26 cellular contexts compared by ENCODE assay signal in genomic region chr14:104169765-104170113, GRCh38. TPM values are rescaled to one million over a fixed set of nuclear protein-coding genes. Genes with fewer than 3 reads are reported as not detected.
DNase-seq lines count a peak whose midpoint lies in the region; ATAC-seq lines count a peak whose summit lies in the region.
"Had no signal": no experiment of that assay in that cellular context is flagged by ENCODE, and none has a peak within 500 bp of the region (broad histone marks: within the 10 kb centered on the region; RNA-seq: fewer than 3 reads in every experiment).

No MANE protein-coding gene starts in this region.

- no peaks in the 10 kb centered on the region for H3K27me3 ChIP-seq in right cardiac atrium (ENCODE audit: control insufficient read depth, insufficient read depth)
- H3K27me3 ChIP-seq: upper lobe of left lung had no signal

- no peak overlapping the region for H3K4me3 ChIP-seq in right cardiac atrium (ENCODE audit: low read length)
- H3K4me3 ChIP-seq: coronary artery, upper lobe of left lung had no signal

- H3K27ac ChIP-seq in right cardiac atrium (ENCODE audit: low read length) = no peak overlapping the region
- H3K27ac ChIP-seq: 22Rv1, coronary artery, upper lobe of left lung had no signal

- intact Hi-C loops in right cardiac atrium (cut with DNase I) = no loop called here

- 42% methylated on average over 9 of the region's 9 CpGs for WGBS in right cardiac atrium

- H3K9me3 ChIP-seq in right cardiac atrium (ENCODE audit: control insufficient read depth, low read length) = no peaks in the 10 kb centered on the region
- H3K9me3 ChIP-seq: upper lobe of left lung had no signal

- no peaks in the 10 kb centered on the region for H3K4me1 ChIP-seq in right cardiac atrium (ENCODE audit: control insufficient read depth, insufficient read depth, low read length)

- peak in 2 of 3 experiments; percentile 45 to 69 for DNase-seq in NCI-H1417 (lab: John Stamatoyannopoulos, UW)
- no peak for DNase-seq in NCI-H1417 treated with DMSO at 0.1 percent for 48 hours (lab: John Stamatoyannopoulos, UW)
- peak; percentile 94 for DNase-seq in NCI-H2227 treated with DMSO at 0.1 percent for 48 hours (lab: John Stamatoyannopoulos, UW)
- peak in 2 of 3 donors; percentile 61 to 81 for DNase-seq in right cardiac atrium
- DNase-seq in retina = peak; percentile 56
- no peak for DNase-seq in NCI-H510A treated with DMSO at 0.1 percent for 48 hours (lab: John Stamatoyannopoulos, UW)
- no peak for DNase-seq in NCI-H526 treated with DMSO at 0.1 percent for 48 hours (lab: John Stamatoyannopoulos, UW)
- no peak for DNase-seq in OCI-M1 (lab: John Stamatoyannopoulos, UW)
- DNase-seq: activated CD4-positive, alpha-beta T cell treated with anti-CD3 and anti-CD28 coated beads, Interleukin-2, amount 50 U/mL, for 48 hours; activated CD4-positive, CD25-positive, alpha-beta regulatory T cell treated with anti-CD3 and anti-CD28 coated beads, Interleukin-2, amount 50 U/mL, for 72 hours; activated gamma-delta T cell treated with Interleukin-2 at 50 U/mL for 16 hours; activated naive CD8-positive, alpha-beta T cell treated with anti-CD3 and anti-CD28 coated beads, Interleukin-2, amount 10 ng/mL, durations not matched to agents 7 days and 5 days; activated T-cell treated with anti-CD3 and anti-CD28 coated beads, Interleukin-2, amount 50 U/mL, for 48 hours; aorta; effector memory CD4-positive, alpha-beta T cell; erythroblast; islet precursor cell; NCI-H1694; NCI-H524; T-helper 17 cell; upper lobe of left lung had no signal

- ATAC-seq in right cardiac atrium = peak; percentile 17 to 74
- ATAC-seq: stimulated activated memory B cell treated with anti-CD40 and anti-IgM and Interleukin-4, amounts not matched to agents 10 μg/mL and 1 μg/mL and 100 μg/mL, for 72 hours; T-helper 17 cell had no signal

RNA-seq across cellular contexts. Expression of gene KIF26A, which starts 31.4 kb away (rescaled TPM):
- 10 to 100 TPM in 2 of 4 donors, 1 to 10 TPM in 2; 7.9 to 10.6 (median 9.9) TPM for total RNA-seq in right cardiac atrium
- 7.1 TPM for polyA plus RNA-seq in right cardiac atrium
- total RNA-seq: myocyte had no signal
- polyA plus RNA-seq: IgD-negative memory B cell had no signal

Comparison
In these comparisons a context has a peak if more than half of its experiments do, and no peak if none do; other contexts are left out.
1. DNase-seq: peak in NCI-H1417 (2 of 3), NCI-H2227 treated with DMSO at 0.1 percent for 48 hours (single experiment), right cardiac atrium (2 of 3) and retina (single experiment); none in NCI-H1417 treated with DMSO at 0.1 percent for 48 hours (single experiment), NCI-H510A treated with DMSO at 0.1 percent for 48 hours (single experiment), NCI-H526 treated with DMSO at 0.1 percent for 48 hours (single experiment) and OCI-M1 (single experiment).